Comparison of ENCODE assay signal across 25 cellular contexts in the genomic region with DNA sequence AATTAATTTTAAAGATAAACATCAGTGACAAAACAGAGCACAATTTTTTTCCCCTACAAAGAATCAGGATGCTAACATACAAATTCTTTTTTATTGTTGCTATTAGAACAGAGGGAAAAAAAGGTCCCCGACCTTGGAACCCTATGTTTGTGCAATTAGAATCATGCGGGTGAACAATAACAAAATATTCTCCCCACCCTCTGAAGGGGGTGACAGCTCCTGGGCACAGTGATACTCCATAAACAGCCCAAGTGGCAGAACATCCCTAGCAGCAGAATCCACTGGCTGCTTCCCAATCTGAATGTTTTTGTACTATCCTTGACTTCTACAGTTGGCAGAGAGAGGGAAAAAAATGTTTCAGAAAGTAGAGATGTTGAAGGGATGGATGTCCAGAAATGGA.
"Had no signal": no experiment of that assay in that cellular context is flagged by ENCODE, and none has a peak within 500 bp of the region (broad histone marks: within the 10 kb centered on the region; RNA-seq: fewer than 3 reads in every experiment).

No MANE protein-coding gene starts in this region.

- H3K4me1 ChIP-seq: thyroid gland, transverse colon, upper lobe of right lung, uterus had no signal

- H3K27me3 ChIP-seq: stomach, suprapubic skin, testis, thyroid gland, tibial artery, tibial nerve, transverse colon, upper lobe of left lung, upper lobe of right lung, uterus, vagina had no signal

- ATAC-seq: stimulated activated effector memory CD8-positive, alpha-beta T cell treated with anti-CD3 and anti-CD28 coated beads, Interleukin-12 subunit alpha, Interleukin-12 subunit beta, amount 100 ng/mL, for 72 hours; stimulated activated memory B cell treated with anti-CD40 and anti-IgM and Interleukin-4, amounts not matched to agents 10 μg/mL and 1 μg/mL and 100 μg/mL, for 72 hours; stimulated activated naive B cell treated with anti-CD40 and anti-IgM and Interleukin-4, amounts not matched to agents 10 μg/mL and 1 μg/mL and 100 μg/mL, for 72 hours; stimulated activated naive CD8-positive, alpha-beta T cell treated with anti-CD3 and anti-CD28 coated beads, Interleukin-15, amount 100 ng/mL, for 72 hours; stimulated activated naive CD8-positive, alpha-beta T cell treated with anti-CD3 and anti-CD28 coated beads, Interleukin-15, Interleukin-2, amounts not matched to agents 100 U/mL and 50 U/mL, for 24 hours had no signal

- H3K27ac ChIP-seq: stomach, suprapubic skin, testis, thoracic aorta, thyroid gland, tibial artery, tibial nerve, transverse colon, upper lobe of left lung, upper lobe of right lung, uterus, vagina had no signal

- H3K9me3 ChIP-seq: stomach, suprapubic skin, testis, thoracic aorta, thyroid gland, tibial artery, tibial nerve, transverse colon, upper lobe of left lung, upper lobe of right lung, uterus, vagina had no signal

- FAIRE-seq: urothelium cell line had no signal

- DNase-seq: stimulated activated CD4-positive, alpha-beta T cell treated with anti-CD3 and anti-CD28 coated beads, Interleukin-2, amount 100 ng/mL, for 48 hours; stimulated activated CD4-positive, alpha-beta T cell treated with anti-CD3 and anti-CD28 coated beads, Interleukin-4, amount 100 ng/mL, for 1 hour; stimulated activated CD4-positive, alpha-beta T cell treated with anti-CD3 and anti-CD28 coated beads, Interleukin-4, amount 100 ng/mL, for 24 hours; stimulated activated CD4-positive, alpha-beta T cell treated with anti-CD3 and anti-CD28 coated beads, Interleukin-4, amount 100 ng/mL, for 4 hours; stimulated activated CD8-positive, alpha-beta memory T cell treated with anti-CD3 and anti-CD28 coated beads, Interleukin-4, amount 100 ng/mL, for 48 hours; stimulated activated naive B cell treated with anti-CD40 and anti-IgM and Interleukin-4, amounts not matched to agents 10 μg/mL and 1 μg/mL and 100 μg/mL, for 72 hours; stimulated activated naive CD4-positive, alpha-beta T cell; stimulated activated naive CD4-positive, alpha-beta T cell treated with Interleukin-2 at 50 U/mL for 16 hours; stimulated activated naive CD8-positive, alpha-beta T cell treated with anti-CD3 and anti-CD28 coated beads, Interleukin-15, amount 100 ng/mL, for 72 hours; stimulated activated naive CD8-positive, alpha-beta T cell treated with anti-CD3 and anti-CD28 coated beads, Interleukin-15, Interleukin-2, amounts not matched to agents 100 U/mL and 50 U/mL, for 24 hours; stomach; tibial artery; transverse colon; upper lobe of right lung had no signal

- H3K36me3 ChIP-seq: stomach, suprapubic skin, thoracic aorta, thyroid gland, tibial artery, tibial nerve, transverse colon, upper lobe of left lung, upper lobe of right lung, uterus, vagina had no signal

- H3K4me3 ChIP-seq: stomach, suprapubic skin, testis, thoracic aorta, thyroid gland, tibial artery, tibial nerve, transverse colon, upper lobe of left lung, upper lobe of right lung, uterus, vagina had no signal
